Comparison of ENCODE assay signal across 1 cellular context in genomic region chr11:61161190-61162091, GRCh38.
TF ChIP-seq lines count a peak whose summit lies in the region.

Gene VPS37C, minus strand, starts transcription at chr11:61161426. Its CDS starts 22,597 bp downstream, at chr11:61138829.

TF ChIP-seq in K562, 482 proteins besides CTCF, POLR2A, EP300 and RAD21 (continued from another document):
- TF ChIP-seq MLLT1 (IDR thresholded peaks at IDR 0.05) (no peak; a peak in 1 of 4 replicates), POLR2H (tag; IDR thresholded peaks at IDR 0.05; ENCODE audit: low read depth) (peak; percentile 69), NCOA2 (IDR thresholded peaks at IDR 0.05; ENCODE audit: partially characterized antibody in 2 of 2) (no peak), SIN3A (IDR thresholded peaks at IDR 0.05; ENCODE audit: borderline replicate concordance in 2 of 2, control insufficient read depth in 1 of 2, low read depth in 2 of 2, low read length in 2 of 2) (peak in 1 of 2 experiments; percentile 79; a peak in 2 of 4 replicates), ZNF584 (CRISPR knock-in tag; IDR thresholded peaks at IDR 0.05; ENCODE audit: low read depth) (no peak), ATF6 (CRISPR knock-in tag; IDR thresholded peaks at IDR 0.05) (no peak), ZNF766 (CRISPR knock-in tag; conservative IDR thresholded peaks at IDR 0.05) (no peak), NR2C1 (IDR thresholded peaks at IDR 0.05) (no peak), NR2C1 (tag; IDR thresholded peaks at IDR 0.05) (no peak), ETV5 (CRISPR knock-in tag; IDR thresholded peaks at IDR 0.05; ENCODE audit: low read depth) (peak; percentile 97), ETV1 (tag; conservative IDR thresholded peaks at IDR 0.05; ENCODE audit: low read depth) (peak; percentile 66), ILK (tag; IDR thresholded peaks at IDR 0.05; ENCODE audit: borderline replicate concordance, low read depth) (no peak), EP400 (IDR thresholded peaks at IDR 0.05) (peak; percentile 74), PREB (CRISPR knock-in tag; IDR thresholded peaks at IDR 0.05) (no peak), MGA (IDR thresholded peaks at IDR 0.05) (no peak), ZNF224 (CRISPR knock-in tag; IDR thresholded peaks at IDR 0.05) (no peak), BMI1 (IDR thresholded peaks at IDR 0.05; ENCODE audit: low read length) (no peak), CEBPB (tag; IDR thresholded peaks at IDR 0.05) (no peak), ZNF445 (CRISPR knock-in tag; IDR thresholded peaks at IDR 0.05; ENCODE audit: low read depth) (no peak), POLR2AphosphoS2 (IDR thresholded peaks at IDR 0.05; ENCODE audit: low read length) (no peak), ZNF354B (CRISPR knock-in tag; IDR thresholded peaks at IDR 0.05) (no peak), KLF16 (IDR thresholded peaks at IDR 0.05) (no peak), RREB1 (CRISPR knock-in tag; IDR thresholded peaks at IDR 0.05) (no peak), MCM5 (IDR thresholded peaks at IDR 0.05; ENCODE audit: low read depth) (no peak), U2AF2 (optimal IDR thresholded peaks at IDR 0.05; ENCODE audit: low read depth, low read length) (no peak)
TF ChIP-seq in K562: peak in this region for 115.
